In genomic region chr16:89711601-89712475, GRCh38 we compare ENCODE assay signal across 1 cellular context.
A peak's percentile ranks its signal among the peaks of the same experiment; 100 is the strongest.
TF ChIP-seq lines count a peak whose summit lies in the region.

No MANE protein-coding gene starts in this region.

TF ChIP-seq in K562, 482 proteins besides CTCF, POLR2A, EP300 and RAD21 (continued from another document and continues in another):
- TF ChIP-seq ZBTB49 (CRISPR knock-in tag; IDR thresholded peaks at IDR 0.05; ENCODE audit: borderline replicate concordance) = no peak
- TF ChIP-seq YY1 (IDR thresholded peaks at IDR 0.05; ENCODE audit: borderline replicate concordance in 1 of 3, control insufficient read depth in 1 of 3, extremely low read depth in 1 of 3, insufficient read depth in 3 of 3, insufficient read length in 1 of 3, insufficient replicate concordance in 2 of 3, low read depth in 1 of 3, low read length in 2 of 3) = peak in 2 of 3 experiments; percentile 71 to 82
- TF ChIP-seq ZNF212 (CRISPR knock-in tag; IDR thresholded peaks at IDR 0.05) = no peak
- peak; percentile 20; the same call in 1 of the 2 replicates for TF ChIP-seq SMAD4 (CRISPR knock-in tag; conservative IDR thresholded peaks at IDR 0.05)
- no peak for TF ChIP-seq PTTG1 (tag; IDR thresholded peaks at IDR 0.05; ENCODE audit: low read depth)
- peak; percentile 53 for TF ChIP-seq PRPF4 (IDR thresholded peaks at IDR 0.05; ENCODE audit: insufficient read depth, low read depth, low read length, poor library complexity, severe bottlenecking)
- TF ChIP-seq ZNF77 (CRISPR knock-in tag; IDR thresholded peaks at IDR 0.05) = no peak
- no peak for TF ChIP-seq FOSL1 (tag; conservative IDR thresholded peaks at IDR 0.05)
- TF ChIP-seq USF1 (CRISPR knock-in tag; IDR thresholded peaks at IDR 0.05) = no peak; the same call in 1 of the 2 replicates
- TF ChIP-seq C11orf30 (IDR thresholded peaks at IDR 0.05; ENCODE audit: low read depth) = no peak
- 0 out of 2 replicates have a peak, but pooled peaks have one; percentile 48 for TF ChIP-seq FOXO4 (CRISPR knock-in tag; IDR thresholded peaks at IDR 0.05)
- TF ChIP-seq RB1 (IDR thresholded peaks at IDR 0.05; ENCODE audit: low read depth) = peak; percentile 56
- TF ChIP-seq MLX (CRISPR knock-in tag; conservative IDR thresholded peaks at IDR 0.05) = no peak
- no peak for TF ChIP-seq NUFIP1 (IDR thresholded peaks at IDR 0.05; ENCODE audit: partially characterized antibody)
- no peak for TF ChIP-seq ZNF165 (CRISPR knock-in tag; IDR thresholded peaks at IDR 0.05; ENCODE audit: borderline replicate concordance)
- no peak for TF ChIP-seq ZNF561 (CRISPR knock-in tag; conservative IDR thresholded peaks at IDR 0.05)
- TF ChIP-seq MAZ (CRISPR knock-in tag; conservative IDR thresholded peaks at IDR 0.05 in 1 of 2, IDR thresholded peaks at IDR 0.05 in 1 of 2) = peak; percentile 48 to 60; a peak in 3 of 4 replicates
- TF ChIP-seq FOXP4 (CRISPR knock-in tag; IDR thresholded peaks at IDR 0.05; ENCODE audit: borderline replicate concordance) = 0 out of 2 replicates have a peak, but pooled peaks have one; percentile 40
- TF ChIP-seq FOXJ2 (tag; IDR thresholded peaks at IDR 0.05) = no peak
- no peak for TF ChIP-seq DIDO1 (tag; IDR thresholded peaks at IDR 0.05; ENCODE audit: low read depth)
- no peak for TF ChIP-seq BCOR (IDR thresholded peaks at IDR 0.05)
- TF ChIP-seq AFF4 (CRISPR knock-in tag; IDR thresholded peaks at IDR 0.05) = no peak
- no peak for TF ChIP-seq ARNT (IDR thresholded peaks at IDR 0.05)
- 0 out of 2 replicates have a peak, but pooled peaks have one; percentile 42 for TF ChIP-seq PML (IDR thresholded peaks at IDR 0.05; ENCODE audit: low read length)
- no peak for TF ChIP-seq HEY1 (CRISPR knock-in tag; IDR thresholded peaks at IDR 0.05; ENCODE audit: borderline replicate concordance)
- no peak for TF ChIP-seq ZNF324 (CRISPR knock-in tag; IDR thresholded peaks at IDR 0.05)
- no peak for TF ChIP-seq OTX1 (CRISPR knock-in tag; IDR thresholded peaks at IDR 0.05)
- TF ChIP-seq ZBTB8A (IDR thresholded peaks at IDR 0.05; ENCODE audit: partially characterized antibody) = no peak
- no peak for TF ChIP-seq NRF1 (conservative IDR thresholded peaks at IDR 0.05 in 1 of 2, IDR thresholded peaks at IDR 0.05 in 1 of 2)
- TF ChIP-seq HES1 (IDR thresholded peaks at IDR 0.05; ENCODE audit: low read depth) = no peak
- no peak for TF ChIP-seq NELFE (IDR thresholded peaks at IDR 0.05; ENCODE audit: insufficient read depth, insufficient read length)
- no peak for TF ChIP-seq ZFP36 (IDR thresholded peaks at IDR 0.05; ENCODE audit: low read depth, low read length, partially characterized antibody)
- TF ChIP-seq ZNF511 (CRISPR knock-in tag; IDR thresholded peaks at IDR 0.05) = peak; percentile 75; the same call in 1 of the 2 replicates
- no peak for TF ChIP-seq HNRNPL (IDR thresholded peaks at IDR 0.05; ENCODE audit: low read depth, low read length)
- TF ChIP-seq HSF4 (CRISPR knock-in tag; IDR thresholded peaks at IDR 0.05; ENCODE audit: borderline replicate concordance) = no peak
- no peak for TF ChIP-seq ZNF398 (CRISPR knock-in tag; IDR thresholded peaks at IDR 0.05)
- no peak for TF ChIP-seq MTA1 (IDR thresholded peaks at IDR 0.05; ENCODE audit: borderline replicate concordance)
- TF ChIP-seq CHD4 (IDR thresholded peaks at IDR 0.05; ENCODE audit: insufficient read depth, insufficient replicate concordance, low read depth, low read length, poor library complexity, severe bottlenecking) = no peak
- TF ChIP-seq MCM2 (IDR thresholded peaks at IDR 0.05; ENCODE audit: low read depth) = no peak
- TF ChIP-seq ZNF12 (CRISPR knock-in tag; IDR thresholded peaks at IDR 0.05) = no peak
- TF ChIP-seq ZNF121 (CRISPR knock-in tag; conservative IDR thresholded peaks at IDR 0.05) = no peak
- no peak for TF ChIP-seq ATF7 (IDR thresholded peaks at IDR 0.05)
- TF ChIP-seq SNAPC5 (CRISPR knock-in tag; IDR thresholded peaks at IDR 0.05) = no peak
- TF ChIP-seq MCM3 (IDR thresholded peaks at IDR 0.05) = no peak
- no peak for TF ChIP-seq CREB3L1 (IDR thresholded peaks at IDR 0.05; ENCODE audit: borderline replicate concordance, low read depth)
- TF ChIP-seq CHAMP1 (IDR thresholded peaks at IDR 0.05) = no peak
- no peak for TF ChIP-seq TEAD2 (tag; IDR thresholded peaks at IDR 0.05)
- no peak for TF ChIP-seq SMARCA4 (IDR thresholded peaks at IDR 0.05)
